ENCODE assay signal across 10 cellular contexts in the genomic region with DNA sequence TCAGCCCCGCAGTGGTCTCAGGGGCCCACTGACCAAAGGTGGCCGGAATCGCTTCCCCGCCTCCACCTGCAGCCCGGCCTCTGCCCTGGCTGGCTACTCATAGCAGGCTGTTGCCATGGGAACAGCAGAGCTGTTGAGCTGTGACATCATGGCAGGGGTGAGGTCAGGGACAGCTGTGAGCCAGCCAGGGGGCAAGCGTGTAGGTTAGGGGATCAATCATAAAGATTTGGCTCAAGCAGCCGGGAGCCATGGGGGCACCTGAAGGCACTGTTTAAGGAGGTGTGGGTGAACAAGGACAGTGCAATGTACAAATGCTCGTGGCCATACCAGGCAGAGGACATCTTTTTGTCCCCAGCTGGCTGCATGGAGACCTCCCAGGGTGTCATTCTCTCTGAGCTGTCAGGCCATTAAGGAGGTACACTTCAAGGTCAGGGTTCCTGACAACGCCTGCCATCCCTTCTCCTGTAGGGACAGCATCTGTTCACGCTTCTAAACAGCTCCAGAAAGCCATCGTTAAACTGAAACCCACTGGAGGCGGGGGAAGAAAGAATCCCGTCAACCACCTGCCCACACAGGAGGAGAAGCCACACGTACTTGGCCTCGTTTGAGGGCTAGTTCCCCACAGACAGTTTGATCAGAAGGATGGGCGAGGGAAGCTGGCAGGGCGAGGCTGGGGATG. TPM values are rescaled to one million over a fixed set of nuclear protein-coding genes. Genes with fewer than 3 reads are reported as not detected.
DNase-seq lines count a peak whose midpoint lies in the region; ATAC-seq and TF ChIP-seq lines count a peak whose summit lies in the region.
"Had no signal": no experiment of that assay in that cellular context is flagged by ENCODE, and none has a peak within 500 bp of the region (broad histone marks: within the 10 kb centered on the region; RNA-seq: fewer than 3 reads in every experiment).

A gene with protein sequence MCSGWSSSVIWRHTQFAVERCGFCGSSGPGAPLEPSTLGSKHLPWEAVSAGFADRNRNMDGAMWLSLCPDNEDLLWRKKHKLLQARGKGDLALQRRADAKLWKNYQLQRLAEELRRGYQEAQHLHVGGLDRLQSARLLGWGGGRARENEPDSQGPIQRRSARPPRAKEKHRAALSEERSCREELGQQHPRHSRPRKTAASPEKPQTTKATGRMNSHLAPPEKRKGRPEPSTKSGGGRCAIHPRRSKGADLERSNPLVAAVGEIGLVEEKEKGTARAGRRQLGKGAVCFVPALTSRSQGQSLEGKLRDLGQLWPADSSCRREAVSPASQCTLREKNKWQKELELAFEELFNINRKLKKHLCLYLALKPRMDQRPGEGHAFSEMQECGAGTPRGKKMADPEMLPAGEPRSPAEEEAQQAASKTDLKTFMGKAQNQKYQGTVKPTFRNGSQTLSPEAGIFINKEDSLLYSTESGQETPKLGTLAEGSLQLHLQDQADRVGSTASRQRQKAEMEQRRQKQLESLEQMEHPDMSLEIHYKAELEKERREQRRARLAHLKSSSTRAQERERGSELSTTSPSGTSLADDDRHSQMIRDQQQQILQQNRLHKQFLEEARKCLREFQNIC (minus strand): TSS at position 101 of the 679 bp plus-strand sequence. CDS start 1,373 bp downstream, outside the sequence.

- H3K23me2 ChIP-seq in H9 (ENCODE audit: insufficient read length, low read depth, low read length, poor library complexity, severe bottlenecking): no peaks in the 10 kb centered on the region

- no peak for TF ChIP-seq POLR2A in lower leg skin (IDR thresholded peaks at IDR 0.05)

- no peaks in the 10 kb centered on the region for H3K9me3 ChIP-seq in H9 (ENCODE audit: control insufficient read depth, low read depth, low read length)

- no peaks in the 10 kb centered on the region for H4K20me1 ChIP-seq in H9 (ENCODE audit: control insufficient read depth, insufficient read depth, insufficient read length)

- H3K4me2 ChIP-seq in H9 (ENCODE audit: insufficient read depth, insufficient read length, low read length): no peak within 1 kb of the TSS

- intact Hi-C loops in lower leg skin (cut with DNase I; ENCODE audit: low total_unique reads): no loop called here

- no peaks in the 10 kb centered on the region for H3K9me3 Mint-ChIP-seq in H9
- H3K9me3 Mint-ChIP-seq in activated naive CD8-positive, alpha-beta T cell treated with anti-CD3 and anti-CD28 coated beads, Interleukin-2, amount 50 U/mL, for 24 hours: no peaks in the 10 kb centered on the region

- no CpG with 5 or more reads among the region's 17 CpGs for WGBS in H9 (ENCODE audit: extremely low coverage, insufficient read length, low lambda C conversion rate)
- 76 to 81% methylated on average over 17 of the region's 17 CpGs for WGBS in lower leg skin, 2 donors

- no peak within 1 kb of the TSS for H3K9ac ChIP-seq in H9 (ENCODE audit: extremely low read depth, insufficient read length, low read length)

- no peak within 1 kb of the TSS; the same call in 1 of the 2 replicates for H3K14ac ChIP-seq in H9 (ENCODE audit: insufficient read depth, low read length)

- H3K4me1 ChIP-seq in ACC112 (ENCODE audit: control insufficient read depth, insufficient read depth, low read length, unreplicated experiment): peaks cover 4% of the 10 kb centered on the region
- 0 out of 2 replicates have a peak, but pooled peaks cover 1% of the 10 kb centered on the region for H3K4me1 ChIP-seq in H9 (ENCODE audit: insufficient read depth, low read length)

- peaks cover 19 to 34% of the 10 kb centered on the region in 2 experiments for H3K4me1 Mint-ChIP-seq in H9
- peaks cover 12% of the 10 kb centered on the region for H3K4me1 Mint-ChIP-seq in activated naive CD8-positive, alpha-beta T cell treated with anti-CD3 and anti-CD28 coated beads, Interleukin-2, amount 50 U/mL, for 24 hours

- H3K27ac Mint-ChIP-seq in H9: peak within 1 kb of the TSS in 2 of 3 experiments; percentile 56 to 73; a peak in 5 of 7 replicates
- peak within 1 kb of the TSS; percentile 41 for H3K27ac Mint-ChIP-seq in activated naive CD8-positive, alpha-beta T cell treated with anti-CD3 and anti-CD28 coated beads, Interleukin-2, amount 50 U/mL, for 24 hours

- ATAC-seq in activated naive CD8-positive, alpha-beta T cell treated with anti-CD3 and anti-CD28 coated beads, Interleukin-2, amount 50 U/mL, for 24 hours: peak; percentile 79

- DNase-seq in H9 (no peak), kidney tubule cell (ENCODE audit: low spot score) (peak; percentile 86), HuH-7.5 (ENCODE audit: low spot score) (no peak), OCI-M2 (lab: John Stamatoyannopoulos, UW; ENCODE audit: unreplicated experiment) (no peak), Kasumi-1 (lab: John Stamatoyannopoulos, UW) (no peak), lower leg skin (ENCODE audit: low spot score in 2 of 2) (no peak)
- no peak for DNase-seq in activated naive CD8-positive, alpha-beta T cell treated with anti-CD3 and anti-CD28 coated beads, Interleukin-2, amount 50 U/mL, for 24 hours
- DNase-seq: GDM1; stimulated activated CD4-positive, alpha-beta T cell treated with anti-CD3 and anti-CD28 coated beads, Interleukin-2, amount 100 ng/mL, for 24 hours had no signal

- no peak within 1 kb of the TSS for H2BK12ac ChIP-seq in H9 (ENCODE audit: insufficient read length, low read depth, low read length)

- H3K79me2 ChIP-seq in ACC112 (ENCODE audit: control insufficient read depth, insufficient read depth, low read length, unreplicated experiment) (peaks cover 71% of the 10 kb centered on the region), H9 (ENCODE audit: insufficient read depth, low read length) (no peaks in the 10 kb centered on the region)

- H2BK20ac ChIP-seq in H9 (ENCODE audit: low read depth, low read length, poor library complexity, severe bottlenecking): no peak within 1 kb of the TSS

- H3K36me3 ChIP-seq in ACC112 (ENCODE audit: insufficient read depth, low read length): peaks cover 3% of the 10 kb centered on the region; the same call in 1 of the 2 replicates

- no peaks in the 10 kb centered on the region for H3K27me3 ChIP-seq in ACC112 (ENCODE audit: insufficient read depth, low read length)
- no peaks in the 10 kb centered on the region for H3K27me3 ChIP-seq in H9 (ENCODE audit: insufficient read depth, low read length)

- H3K4me3 ChIP-seq in ACC112 (ENCODE audit: low read depth, low read length) (no peak within 1 kb of the TSS), lower leg skin (ENCODE audit: low read depth, poor library complexity, severe bottlenecking) (no peak within 1 kb of the TSS)

- H4K8ac ChIP-seq in H9 (replicated peaks; ENCODE audit: insufficient read length, low read depth, low read length): no peak within 1 kb of the TSS

- H3T11ph ChIP-seq in H9 (ENCODE audit: low read length): no peak within 1 kb of the TSS

- no peak for TF ChIP-seq CTCF in H9 (conservative IDR thresholded peaks at IDR 0.05)
- no peak for TF ChIP-seq CTCF in lower leg skin (IDR thresholded peaks at IDR 0.05)

- no peak within 1 kb of the TSS for H3K18ac ChIP-seq in H9 (ENCODE audit: insufficient read length, low read depth, low read length)

- no peak within 1 kb of the TSS for H2BK120ac ChIP-seq in H9 (ENCODE audit: low read depth, low read length, poor library complexity, severe bottlenecking)

- peaks cover 3% of the 10 kb centered on the region for H3K79me1 ChIP-seq in H9 (ENCODE audit: insufficient read depth, low read depth, low read length, poor library complexity, severe bottlenecking)

- H4K91ac ChIP-seq in H9 (ENCODE audit: insufficient read length, low read depth, low read length): no peak within 1 kb of the TSS

- no peak within 1 kb of the TSS for H3K4ac ChIP-seq in H9 (ENCODE audit: low read depth, low read length)

- H2BK15ac ChIP-seq in H9 (ENCODE audit: low read depth, low read length): no peak within 1 kb of the TSS

- no peak within 1 kb of the TSS for H3K56ac ChIP-seq in H9 (ENCODE audit: insufficient read length, low read depth, low read length)

- H3K4me3 Mint-ChIP-seq in H9: peak within 1 kb of the TSS in 1 of 2 experiments; percentile 17; a peak in 1 of 5 replicates
- no peak within 1 kb of the TSS for H3K4me3 Mint-ChIP-seq in activated naive CD8-positive, alpha-beta T cell treated with anti-CD3 and anti-CD28 coated beads, Interleukin-2, amount 50 U/mL, for 24 hours

- no peak within 1 kb of the TSS for H3K23ac ChIP-seq in H9 (ENCODE audit: insufficient read length, low read depth, low read length)

- peak within 1 kb of the TSS; percentile 39; the same call in 1 of the 2 replicates for H3K27ac ChIP-seq in ACC112 (ENCODE audit: low read depth, low read length)
- H3K27ac ChIP-seq in H9 (ENCODE audit: insufficient read length, low read depth, low read length): no peak within 1 kb of the TSS

- no peak within 1 kb of the TSS for H2BK5ac ChIP-seq in H9 (ENCODE audit: insufficient read length, low read length)

- peaks cover 0 to 8% (median 5%) of the 10 kb centered on the region in 3 experiments; a peak in 6 of 7 replicates for H3K36me3 Mint-ChIP-seq in H9 (ENCODE audit: insufficient read depth in 1 of 3, low read depth in 3 of 3)
- H3K36me3 Mint-ChIP-seq in activated naive CD8-positive, alpha-beta T cell treated with anti-CD3 and anti-CD28 coated beads, Interleukin-2, amount 50 U/mL, for 24 hours (ENCODE audit: low read depth): no peaks in the 10 kb centered on the region

- H2AFZ ChIP-seq in ACC112 (ENCODE audit: low read length, unreplicated experiment) (no peak within 1 kb of the TSS), H9 (ENCODE audit: low read length) (no peak within 1 kb of the TSS)

- no peak within 1 kb of the TSS for H2AK5ac ChIP-seq in H9 (ENCODE audit: insufficient read length, low read length)

- no peaks in the 10 kb centered on the region for H3K27me3 Mint-ChIP-seq in H9 (ENCODE audit: low read depth)
- no peaks in the 10 kb centered on the region for H3K27me3 Mint-ChIP-seq in activated naive CD8-positive, alpha-beta T cell treated with anti-CD3 and anti-CD28 coated beads, Interleukin-2, amount 50 U/mL, for 24 hours

- H4K5ac ChIP-seq in H9 (ENCODE audit: insufficient read length, low read depth, low read length): no peak within 1 kb of the TSS

RNA-seq across cellular contexts. Expression of the gene that starts here (rescaled TPM):
- total RNA-seq in H9 (2021): 0.42 and 0.66 TPM in 2 replicates
- total RNA-seq in lower leg skin: 1 to 10 TPM; 2.0 to 2.9 (median 2.6) TPM
